ENCODE assay signal across 7 cellular contexts in the genomic region with DNA sequence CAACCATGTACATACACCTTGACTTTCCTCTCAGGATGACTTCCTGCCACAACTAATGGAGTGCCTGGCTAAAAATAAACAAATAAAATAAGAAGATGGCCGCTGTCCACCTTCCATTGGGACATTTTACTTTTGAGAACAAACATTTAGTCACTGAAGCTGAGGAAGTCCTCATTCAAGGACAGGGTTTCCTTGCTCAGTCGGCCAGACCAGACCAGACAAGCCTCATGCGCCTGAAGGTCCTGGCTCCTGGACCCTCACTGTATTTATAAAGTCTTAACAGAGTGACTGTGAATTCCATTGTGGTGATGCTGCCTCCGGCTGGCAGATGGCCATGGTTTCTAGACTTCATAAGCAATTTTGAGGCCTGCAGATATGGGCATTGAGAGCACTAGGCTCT.
DNase-seq lines count a peak whose midpoint lies in the region; ATAC-seq and TF ChIP-seq lines count a peak whose summit lies in the region.

No MANE protein-coding gene starts in this region.

- H3K4me1 Mint-ChIP-seq in brain: peaks cover 30% of the 10 kb centered on the region

- peak overlapping the region; percentile 17 for H3K4me3 ChIP-seq in thoracic aorta

- H3K36me3 Mint-ChIP-seq in brain: no peaks in the 10 kb centered on the region

- H3K4me1 ChIP-seq in thoracic aorta (ENCODE audit: control insufficient read depth in 1 of 2, low read depth in 2 of 2): peaks cover 42 to 68% of the 10 kb centered on the region in 2 donors

- H3K36me3 ChIP-seq in thoracic aorta: no peaks in the 10 kb centered on the region

- H3K4me3 Mint-ChIP-seq in brain: no peak overlapping the region

- TF ChIP-seq CTCF in brain (conservative IDR thresholded peaks at IDR 0.05) (no peak), thoracic aorta (IDR thresholded peaks at IDR 0.05) (no peak)

- no peaks in the 10 kb centered on the region for H3K9me3 Mint-ChIP-seq in brain

- DNase-seq in HT1080 (ENCODE audit: low read depth) (peak; percentile 93), left lobe of liver (ENCODE audit: low spot score) (no peak), thoracic aorta (ENCODE audit: low spot score) (peak; percentile 78), NCI-H748 (lab: John Stamatoyannopoulos, UW; ENCODE audit: unreplicated experiment) (no peak), OCI-M1 (lab: John Stamatoyannopoulos, UW) (no peak)

- no peaks in the 10 kb centered on the region for H3K27me3 Mint-ChIP-seq in brain

- peak overlapping the region in 3 of 5 experiments; percentile 60 to 90 (median 60) for H3K27ac Mint-ChIP-seq in brain

- ATAC-seq in left lobe of liver: peak; percentile 27
- peak; percentile 54 for ATAC-seq in thoracic aorta (ENCODE audit: insufficient number of reproducible peaks, low FRiP score, low read depth)
- no peak for ATAC-seq in HG03442 (IDR thresholded peaks at IDR 0.05; ENCODE audit: unreplicated experiment)

- no peaks in the 10 kb centered on the region for H3K27me3 ChIP-seq in thoracic aorta (replicated peaks; ENCODE audit: insufficient read depth)

- no peaks in the 10 kb centered on the region for H3K9me3 ChIP-seq in thoracic aorta

- peak overlapping the region; percentile 85 to 86 for H3K27ac ChIP-seq in thoracic aorta

Comparison
In these comparisons a context has a peak if more than half of its experiments do, and no peak if none do; other contexts are left out.
1. DNase-seq: peak in HT1080 (single experiment) and thoracic aorta (single experiment); none in left lobe of liver (single experiment), NCI-H748 (single experiment) and OCI-M1 (single experiment).